ENCODE assay signal across 8 cellular contexts in genomic region chr20:42708261-42708660, GRCh38.
"Had no signal": no experiment of that assay in that cellular context is flagged by ENCODE, and none has a peak within 500 bp of the region (broad histone marks: within the 10 kb centered on the region; RNA-seq: fewer than 3 reads in every experiment).

No MANE protein-coding gene starts in this region.

- FAIRE-seq: H1, H54, K562 had no signal

- ATAC-seq: GM23338, K562 had no signal

- H3K27ac Mint-ChIP-seq: GM23338, H9 had no signal

- H3K4me1 Mint-ChIP-seq: GM23338, H9 had no signal

- DNase-seq: H9, HCEC 1CT, IMR-90, KG1 had no signal

- H3K4me3 ChIP-seq: GM23338, K562 had no signal

- H3K4me3 Mint-ChIP-seq: GM23338, H9 had no signal
